Comparison of ENCODE assay signal across 20 cellular contexts in the genomic region with DNA sequence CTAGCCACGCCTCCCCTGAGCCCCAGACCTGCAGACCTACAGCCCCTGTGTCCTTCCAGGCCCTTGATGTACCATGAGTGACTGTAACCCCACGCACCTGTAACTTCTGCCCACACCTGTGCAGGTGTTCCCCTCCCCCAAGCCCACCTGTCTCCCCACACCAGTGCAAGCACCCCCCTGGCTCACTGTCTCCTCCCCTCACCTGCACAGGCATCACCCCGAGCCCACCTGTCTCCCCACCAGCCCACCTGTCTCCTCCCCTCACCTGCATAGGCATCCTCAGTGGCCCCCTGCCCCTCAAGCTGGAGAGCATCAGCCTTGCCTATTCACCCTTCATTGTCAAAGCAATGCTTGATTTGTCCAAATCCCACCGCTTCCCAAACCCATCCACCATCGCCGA. TPM values are rescaled to one million over a fixed set of nuclear protein-coding genes. Genes with fewer than 3 reads are reported as not detected.
DNase-seq lines count a peak whose midpoint lies in the region; ATAC-seq and TF ChIP-seq lines count a peak whose summit lies in the region.
"Had no signal": no experiment of that assay in that cellular context is flagged by ENCODE, and none has a peak within 500 bp of the region (broad histone marks: within the 10 kb centered on the region; RNA-seq: fewer than 3 reads in every experiment).

No MANE protein-coding gene starts in this region.

- H3K4me2 ChIP-seq in neuronal stem cell (ENCODE audit: insufficient read depth, low read length, poor library complexity, severe bottlenecking), result no peak overlapping the region
- H3K4me2 ChIP-seq: PC-9 had no signal

- H3K4me1 ChIP-seq in neuronal stem cell (ENCODE audit: control insufficient read depth in 2 of 2, insufficient read depth in 1 of 2, low read depth in 1 of 2, low read length in 2 of 2), result peaks cover 5 to 13% of the 10 kb centered on the region in 2 donors
- H3K4me1 ChIP-seq: HAP-1 had no signal

- H3K18ac ChIP-seq in neuronal stem cell (ENCODE audit: low read length), result no peak overlapping the region

- H3K9me3 Mint-ChIP-seq in activated CD8-positive, alpha-beta T cell treated with anti-CD3 and anti-CD28 coated beads for 36 hours, result no peaks in the 10 kb centered on the region
- H3K9me3 Mint-ChIP-seq in activated CD8-positive, alpha-beta T cell treated with anti-CD3 and anti-CD28 coated beads, Interleukin-2, amount 10 ng/mL, durations not matched to agents 7 days and 5 days (ENCODE audit: insufficient read depth), result no peaks in the 10 kb centered on the region
- H3K9me3 Mint-ChIP-seq in CD4-positive, alpha-beta T cell, result no peaks in the 10 kb centered on the region
- no peaks in the 10 kb centered on the region for H3K9me3 Mint-ChIP-seq in central memory CD8-positive, alpha-beta T cell

- WGBS in neuronal stem cell (ENCODE audit: extremely low coverage in 2 of 2, insufficient read length in 2 of 2, insufficient replicate concordance in 1 of 2), 2 donors, result no CpG with 5 or more reads among the region's 6 CpGs

- no peak for TF ChIP-seq CTCF in activated CD8-positive, alpha-beta T cell treated with anti-CD3 and anti-CD28 coated beads for 36 hours (IDR thresholded peaks at IDR 0.05)
- no peak for TF ChIP-seq CTCF in CD4-positive, alpha-beta T cell (IDR thresholded peaks at IDR 0.05)

- H3K4ac ChIP-seq in neuronal stem cell (ENCODE audit: low read length), result no peak overlapping the region

- H3K9ac ChIP-seq in neuronal stem cell (ENCODE audit: low read depth, low read length, poor library complexity), result no peak overlapping the region

- intact Hi-C loops in activated CD8-positive, alpha-beta T cell treated with anti-CD3 and anti-CD28 coated beads for 36 hours (cut with micrococcal nuclease), result no loop called here
- intact Hi-C loops in CD4-positive, alpha-beta T cell (cut with DNase I, micrococcal nuclease), result loop anchor here in 1 of 2 experiments (10.0 kb wide), 1 partner anchor 583 kb away; the partner anchor contains the start of gene BANP

- no peak overlapping the region for H3K4me3 ChIP-seq in neuronal stem cell (ENCODE audit: low read length in 2 of 2)
- H3K4me3 ChIP-seq: HAP-1, PC-9 had no signal

- H3K79me1 ChIP-seq in neuronal stem cell (ENCODE audit: low read depth, low read length), result peaks cover 10% of the 10 kb centered on the region

- no peak for ATAC-seq in activated CD8-positive, alpha-beta T cell treated with anti-CD3 and anti-CD28 coated beads for 36 hours
- no peak for ATAC-seq in activated CD8-positive, alpha-beta T cell treated with anti-CD3 and anti-CD28 coated beads, Interleukin-2, amount 10 ng/mL, durations not matched to agents 7 days and 5 days
- no peak for ATAC-seq in CD4-positive, alpha-beta T cell (ENCODE audit: poor library complexity)
- ATAC-seq in central memory CD8-positive, alpha-beta T cell (replicated peaks; ENCODE audit: extremely low read depth, poor library complexity, severe bottlenecking), result no peak
- ATAC-seq in HG03457 (IDR thresholded peaks at IDR 0.05; ENCODE audit: unreplicated experiment), result no peak

- peaks cover 12% of the 10 kb centered on the region for H3K27me3 ChIP-seq in CD4-positive, alpha-beta T cell (ENCODE audit: control insufficient read depth, insufficient read depth, low read length)
- H3K27me3 ChIP-seq in neuronal stem cell (ENCODE audit: control insufficient read depth in 3 of 3, insufficient read depth in 3 of 3, low read depth in 1 of 3, low read length in 3 of 3), result peaks cover 0 to 26% (median 22%) of the 10 kb centered on the region in 3 experiments

- no peak overlapping the region for H2BK15ac ChIP-seq in neuronal stem cell (ENCODE audit: low read length)

- peak overlapping the region; percentile 68 for H2AK5ac ChIP-seq in neuronal stem cell (ENCODE audit: low read depth, low read length)

- POLR2A ChIA-PET in activated CD8-positive, alpha-beta T cell treated with anti-CD3 and anti-CD28 coated beads for 36 hours (lab: Charles Lee), result interaction anchor here (0.7 to 1.4 kb wide), 3 partner anchors 23 to 235 kb away, joined by 3 to 4 read pairs (median 3); partner anchors contain the start of gene ZC3H18
- POLR2A ChIA-PET in activated CD8-positive, alpha-beta T cell treated with anti-CD3 and anti-CD28 coated beads, Interleukin-2, amount 10 ng/mL, durations not matched to agents 7 days and 5 days (lab: Charles Lee), result no interaction called here
- POLR2A ChIA-PET in CD4-positive, alpha-beta T cell (lab: Charles Lee), result interaction anchor here (1.6 kb wide), 1 partner anchor 32 kb away, joined by 3 read pairs; the partner anchor contains the start of gene ZC3H18

- peaks cover 4% of the 10 kb centered on the region for H3K36me3 Mint-ChIP-seq in activated CD8-positive, alpha-beta T cell treated with anti-CD3 and anti-CD28 coated beads for 36 hours (ENCODE audit: low read depth)
- H3K36me3 Mint-ChIP-seq in activated CD8-positive, alpha-beta T cell treated with anti-CD3 and anti-CD28 coated beads, Interleukin-2, amount 10 ng/mL, durations not matched to agents 7 days and 5 days (ENCODE audit: low read depth), result peaks cover 10% of the 10 kb centered on the region
- H3K36me3 Mint-ChIP-seq in CD4-positive, alpha-beta T cell (ENCODE audit: low read depth), result no peaks in the 10 kb centered on the region
- peaks cover 15% of the 10 kb centered on the region for H3K36me3 Mint-ChIP-seq in central memory CD8-positive, alpha-beta T cell (ENCODE audit: insufficient read depth)
- H3K36me3 Mint-ChIP-seq: CD14-positive monocyte had no signal

- H3K36me3 ChIP-seq in neuronal stem cell (replicated peaks in 1 of 2; ENCODE audit: control insufficient read depth in 2 of 2, insufficient read depth in 2 of 2, low read length in 2 of 2), result peaks cover 2 to 8% of the 10 kb centered on the region in 2 donors
- H3K36me3 ChIP-seq: HAP-1 had no signal

- H4K8ac ChIP-seq in neuronal stem cell (ENCODE audit: low read depth, low read length), result no peak overlapping the region

- no peak overlapping the region for H2BK5ac ChIP-seq in neuronal stem cell (ENCODE audit: low read length)

- no peak overlapping the region for H3K14ac ChIP-seq in neuronal stem cell (ENCODE audit: low read length)

- CTCF ChIA-PET in activated CD8-positive, alpha-beta T cell treated with anti-CD3 and anti-CD28 coated beads for 36 hours (lab: Charles Lee), result no interaction called here
- CTCF ChIA-PET in activated CD8-positive, alpha-beta T cell treated with anti-CD3 and anti-CD28 coated beads, Interleukin-2, amount 10 ng/mL, durations not matched to agents 7 days and 5 days (lab: Charles Lee), result no interaction called here
- CTCF ChIA-PET in CD4-positive, alpha-beta T cell (lab: Charles Lee), result no interaction called here

- no peak overlapping the region for H3K27ac ChIP-seq in CD4-positive, alpha-beta T cell (ENCODE audit: low read depth, low read length)
- no peak overlapping the region for H3K27ac ChIP-seq in neuronal stem cell (replicated peaks; ENCODE audit: low read length)
- H3K27ac ChIP-seq: PC-9 had no signal

- H3K4me1 Mint-ChIP-seq in activated CD8-positive, alpha-beta T cell treated with anti-CD3 and anti-CD28 coated beads for 36 hours (ENCODE audit: low read depth), result peaks cover 9% of the 10 kb centered on the region
- H3K4me1 Mint-ChIP-seq in activated CD8-positive, alpha-beta T cell treated with anti-CD3 and anti-CD28 coated beads, Interleukin-2, amount 10 ng/mL, durations not matched to agents 7 days and 5 days (ENCODE audit: low read depth), result peaks cover 9% of the 10 kb centered on the region
- H3K4me1 Mint-ChIP-seq in CD4-positive, alpha-beta T cell (ENCODE audit: low read depth), result peaks cover 11% of the 10 kb centered on the region
- peaks cover 32% of the 10 kb centered on the region for H3K4me1 Mint-ChIP-seq in central memory CD8-positive, alpha-beta T cell

- no peak overlapping the region for H3K27ac Mint-ChIP-seq in activated CD8-positive, alpha-beta T cell treated with anti-CD3 and anti-CD28 coated beads for 36 hours
- H3K27ac Mint-ChIP-seq in activated CD8-positive, alpha-beta T cell treated with anti-CD3 and anti-CD28 coated beads, Interleukin-2, amount 10 ng/mL, durations not matched to agents 7 days and 5 days, result no peak overlapping the region
- no peak overlapping the region for H3K27ac Mint-ChIP-seq in CD4-positive, alpha-beta T cell
- H3K27ac Mint-ChIP-seq in central memory CD8-positive, alpha-beta T cell (ENCODE audit: low read depth), result peak overlapping the region; percentile 69
- H3K27ac Mint-ChIP-seq: CD14-positive monocyte had no signal

- no peak overlapping the region for H2AFZ ChIP-seq in neuronal stem cell (ENCODE audit: low read length)
- H2AFZ ChIP-seq: PC-9 had no signal

- H3K4me3 Mint-ChIP-seq in activated CD8-positive, alpha-beta T cell treated with anti-CD3 and anti-CD28 coated beads for 36 hours, result peak overlapping the region; percentile 6
- no peak overlapping the region for H3K4me3 Mint-ChIP-seq in activated CD8-positive, alpha-beta T cell treated with anti-CD3 and anti-CD28 coated beads, Interleukin-2, amount 10 ng/mL, durations not matched to agents 7 days and 5 days
- peak overlapping the region; percentile 20 for H3K4me3 Mint-ChIP-seq in CD4-positive, alpha-beta T cell
- H3K4me3 Mint-ChIP-seq in central memory CD8-positive, alpha-beta T cell, result no peak overlapping the region
- H3K4me3 Mint-ChIP-seq: CD14-positive monocyte had no signal

- peaks cover 6% of the 10 kb centered on the region for H3K9me3 ChIP-seq in CD4-positive, alpha-beta T cell (ENCODE audit: control insufficient read depth, low read length)
- peaks cover 4 to 8% of the 10 kb centered on the region in 2 donors for H3K9me3 ChIP-seq in neuronal stem cell (replicated peaks in 1 of 2; ENCODE audit: control insufficient read depth in 2 of 2, insufficient read depth in 1 of 2, low read depth in 1 of 2, low read length in 2 of 2)

- H4K91ac ChIP-seq in neuronal stem cell (ENCODE audit: low read depth, low read length, poor library complexity), result no peak overlapping the region

- H2BK12ac ChIP-seq in neuronal stem cell (ENCODE audit: low read length), result no peak overlapping the region

- no peak for DNase-seq in activated CD8-positive, alpha-beta T cell treated with anti-CD3 and anti-CD28 coated beads for 36 hours
- DNase-seq in activated CD8-positive, alpha-beta T cell treated with anti-CD3 and anti-CD28 coated beads, Interleukin-2, amount 10 ng/mL, durations not matched to agents 7 days and 5 days, result no peak
- no peak for DNase-seq in CD4-positive, alpha-beta T cell
- DNase-seq in central memory CD8-positive, alpha-beta T cell (ENCODE audit: low spot score in 2 of 2), result no peak
- DNase-seq in neuronal stem cell (ENCODE audit: low spot score), result no peak
- DNase-seq in stimulated activated CD4-positive, alpha-beta T cell treated with anti-CD3 and anti-CD28 coated beads, Interleukin-4, amount 100 ng/mL, for 24 hours, result no peak
- no peak for DNase-seq in NCI-H2196 (lab: John Stamatoyannopoulos, UW; ENCODE audit: unreplicated experiment)
- DNase-seq: GDM1, KG1, NCI-H1092, NCI-H1436, NCI-H187 treated with DMSO at 0.1 percent for 48 hours, NCI-H2107, NCI-H226, NCI-H510A treated with DMSO at 0.1 percent for 48 hours, NCI-H748 treated with DMSO at 0.1 percent for 48 hours, PC-9 had no signal

- peak overlapping the region; percentile 80 for H3K23ac ChIP-seq in neuronal stem cell (ENCODE audit: low read depth, low read length, poor library complexity)

- no peaks in the 10 kb centered on the region for H3K27me3 Mint-ChIP-seq in activated CD8-positive, alpha-beta T cell treated with anti-CD3 and anti-CD28 coated beads for 36 hours
- H3K27me3 Mint-ChIP-seq in activated CD8-positive, alpha-beta T cell treated with anti-CD3 and anti-CD28 coated beads, Interleukin-2, amount 10 ng/mL, durations not matched to agents 7 days and 5 days (ENCODE audit: low read depth), result peaks cover 2% of the 10 kb centered on the region
- peaks cover 17% of the 10 kb centered on the region for H3K27me3 Mint-ChIP-seq in CD4-positive, alpha-beta T cell
- H3K27me3 Mint-ChIP-seq in central memory CD8-positive, alpha-beta T cell, result no peaks in the 10 kb centered on the region

- no peak overlapping the region for H2BK120ac ChIP-seq in neuronal stem cell (ENCODE audit: low read depth, low read length)

RNA-seq across cellular contexts. Expression of gene ZC3H18, which starts 32.3 kb away (rescaled TPM):
- total RNA-seq in activated CD8-positive, alpha-beta T cell treated with anti-CD3 and anti-CD28 coated beads for 36 hours, result 10 to 100 TPM; 67.7 to 73.5 TPM
- total RNA-seq in activated CD8-positive, alpha-beta T cell treated with anti-CD3 and anti-CD28 coated beads, Interleukin-2, amount 10 ng/mL, durations not matched to agents 7 days and 5 days, result 10 to 100 TPM; 80.9 to 90.0 TPM
- 10 to 100 TPM; 92.6 to 93.7 TPM for total RNA-seq in CD4-positive, alpha-beta T cell
- 48.7 TPM for polyA plus RNA-seq in neuronal stem cell (2013, experiment 1 of 2)
- polyA plus RNA-seq in neuronal stem cell (2013, experiment 2 of 2), result 49.9 TPM

Comparison
In these comparisons a context has a peak if more than half of its experiments do, and no peak if none do; other contexts are left out.
1. H3K4me3 Mint-ChIP-seq: peak in activated CD8-positive, alpha-beta T cell treated with anti-CD3 and anti-CD28 coated beads for 36 hours (single experiment) and CD4-positive, alpha-beta T cell (single experiment); none in activated CD8-positive, alpha-beta T cell treated with anti-CD3 and anti-CD28 coated beads, Interleukin-2, amount 10 ng/mL, durations not matched to agents 7 days and 5 days (single experiment) and central memory CD8-positive, alpha-beta T cell (single experiment).